Comparison of ENCODE assay signal across 8 cellular contexts in the genomic region with DNA sequence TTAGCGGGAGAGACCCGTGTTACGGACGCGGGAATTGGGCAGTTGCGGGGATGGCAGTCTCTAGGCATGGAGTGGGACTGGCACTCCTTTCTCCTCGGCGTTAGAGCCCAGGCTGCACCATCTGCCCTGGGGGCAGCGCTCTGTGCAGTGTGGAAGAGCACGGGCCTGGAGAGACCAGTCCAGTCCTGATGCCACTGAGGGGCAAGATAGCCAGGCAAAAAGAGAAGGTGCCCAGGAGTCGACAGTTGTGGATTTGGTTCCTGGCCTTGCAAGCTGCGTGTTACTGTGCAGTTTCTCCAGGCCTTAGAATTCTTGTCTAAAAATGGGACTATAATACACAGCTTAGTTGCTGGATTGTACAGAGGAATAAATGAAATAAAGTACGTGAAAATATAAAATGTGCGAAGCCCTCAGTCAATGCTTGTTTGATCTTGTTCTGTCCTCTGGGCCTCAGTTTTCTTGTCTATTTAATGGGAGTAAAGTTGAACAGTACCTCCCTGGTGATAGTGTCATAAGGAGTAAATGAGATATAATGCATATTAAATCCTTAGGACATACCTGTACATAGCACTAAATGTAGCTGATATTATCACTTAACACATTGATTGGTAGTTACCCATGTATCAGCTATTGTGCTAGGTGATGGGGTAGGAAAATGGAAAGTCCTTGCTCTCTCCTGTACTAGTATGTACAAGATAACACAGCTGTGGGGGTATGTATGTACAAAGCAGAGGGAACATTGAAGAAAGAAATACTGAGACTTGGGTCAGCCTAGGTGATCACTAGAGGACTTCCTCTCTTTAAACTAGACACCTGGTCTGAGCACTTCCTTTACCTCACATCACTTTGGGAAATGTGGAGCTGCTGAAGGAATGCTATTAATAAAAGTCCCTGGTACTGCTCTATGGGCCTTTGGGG. TPM values are rescaled to one million over a fixed set of nuclear protein-coding genes. Genes with fewer than 3 reads are reported as not detected.
DNase-seq lines count a peak whose midpoint lies in the region; ATAC-seq and TF ChIP-seq lines count a peak whose summit lies in the region.

No MANE protein-coding gene starts in this region.

- TF ChIP-seq CTCF in PC-9 (conservative IDR thresholded peaks at IDR 0.05) (no peak), endodermal cell (conservative IDR thresholded peaks at IDR 0.05) (no peak), nephron progenitor cell (IDR thresholded peaks at IDR 0.05) (no peak)

- H3K4me1 ChIP-seq in PC-9 (replicated peaks; ENCODE audit: insufficient read depth) (peaks cover 60% of the 10 kb centered on the region), endodermal cell (ENCODE audit: control insufficient read depth, insufficient read depth, low read length) (no peaks in the 10 kb centered on the region)

- intact Hi-C loops in PC-9 (cut with micrococcal nuclease; ENCODE audit: unreplicated experiment) = no loop called here

- peaks cover 21% of the 10 kb centered on the region for H3K4me1 Mint-ChIP-seq in endodermal cell
- peaks cover 31% of the 10 kb centered on the region for H3K4me1 Mint-ChIP-seq in nephron progenitor cell

- peak overlapping the region; percentile 86 for H3K4me3 Mint-ChIP-seq in endodermal cell
- H3K4me3 Mint-ChIP-seq in nephron progenitor cell = peak overlapping the region; percentile 91

- ATAC-seq in GM19035 (IDR thresholded peaks at IDR 0.05; ENCODE audit: unreplicated experiment) (peak; percentile 23), GM19351 (IDR thresholded peaks at IDR 0.05; ENCODE audit: unreplicated experiment) (no peak)

- H3K36me3 Mint-ChIP-seq in endodermal cell (ENCODE audit: low read depth) (peaks cover 11% of the 10 kb centered on the region), nephron progenitor cell (ENCODE audit: low read depth) (peaks cover 29% of the 10 kb centered on the region)

- no peaks in the 10 kb centered on the region for H3K9me3 ChIP-seq in PC-9 (ENCODE audit: insufficient read depth, low read depth)
- H3K9me3 ChIP-seq in endodermal cell (ENCODE audit: control insufficient read depth, low read length) = no peaks in the 10 kb centered on the region

- H3K27ac Mint-ChIP-seq in endodermal cell = peak overlapping the region; percentile 82
- H3K27ac Mint-ChIP-seq in nephron progenitor cell = peak overlapping the region; percentile 94

- H3K9ac ChIP-seq in endodermal cell (ENCODE audit: extremely low read depth, low read length, poor library complexity, severe bottlenecking) = peak overlapping the region; percentile 80

- 19 to 22% methylated on average over 12 to 14 of the region's 14 CpGs for WGBS in endodermal cell (ENCODE audit: insufficient coverage in 1 of 2, insufficient read length in 1 of 2), 2 experiments

- H3K27ac ChIP-seq in PC-9 (peak overlapping the region; percentile 73), endodermal cell (ENCODE audit: low read depth, low read length) (no peak overlapping the region)

- DNase-seq in PC-9 (no peak), endodermal cell (no peak), nephron progenitor cell (no peak), SHP77 (lab: John Stamatoyannopoulos, UW) (no peak), SHP77 treated with DMSO at 0.1 percent for 48 hours (lab: John Stamatoyannopoulos, UW) (no peak), NCI-H226 (no peak)

- H3K27me3 Mint-ChIP-seq in endodermal cell (ENCODE audit: insufficient read depth) (no peaks in the 10 kb centered on the region), nephron progenitor cell (ENCODE audit: low read depth, poor library complexity) (peaks cover 10% of the 10 kb centered on the region)

- H3K79me2 ChIP-seq in PC-9 (ENCODE audit: low read depth) = peaks cover 57% of the 10 kb centered on the region

- no peaks in the 10 kb centered on the region for H4K20me1 ChIP-seq in PC-9 (ENCODE audit: insufficient read depth)

- H3F3A ChIP-seq in PC-9 (ENCODE audit: insufficient read depth, low read depth) = peaks cover 26% of the 10 kb centered on the region; the same call in 1 of the 2 replicates

- H3K9me3 Mint-ChIP-seq in endodermal cell (no peaks in the 10 kb centered on the region), nephron progenitor cell (no peaks in the 10 kb centered on the region)

- CTCF ChIA-PET in PC-9 (lab: Charles Lee) = no interaction called here

- H3K4me3 ChIP-seq in PC-9 (peak overlapping the region; percentile 69), endodermal cell (ENCODE audit: low read length) (peak overlapping the region; percentile 92)

- POLR2A ChIA-PET in PC-9 (lab: Charles Lee; ENCODE audit: unreplicated experiment) = interaction anchor here (0.5 to 0.6 kb wide), 2 partner anchors 31 to 302 kb away, joined by 3 to 6 read pairs; no protein-coding TSS in a partner anchor

- peak overlapping the region; percentile 88 for H2AFZ ChIP-seq in PC-9

- no peaks in the 10 kb centered on the region for H3K27me3 ChIP-seq in PC-9 (ENCODE audit: insufficient read depth, low read depth)
- H3K27me3 ChIP-seq in endodermal cell (ENCODE audit: control insufficient read depth, insufficient read depth, low read length, poor library complexity, severe bottlenecking) = no peaks in the 10 kb centered on the region

- no peaks in the 10 kb centered on the region for H3K9me2 ChIP-seq in PC-9 (ENCODE audit: insufficient read depth)

- peaks cover 21% of the 10 kb centered on the region for H3K36me3 ChIP-seq in PC-9 (ENCODE audit: low read depth)
- peaks cover 4% of the 10 kb centered on the region for H3K36me3 ChIP-seq in endodermal cell (ENCODE audit: control insufficient read depth, insufficient read depth, low read length)

- H3K4me2 ChIP-seq in PC-9 = peak overlapping the region; percentile 96

- TSS peak; percentile 48 for BruUV-seq in PC-9 (replicated peaks; lab: Mats Ljungman, UMichigan)

RNA-seq across cellular contexts. Expression of gene ATXN10, which starts 1.2 kb away (rescaled TPM):
- total RNA-seq in PC-9 (2021) (275 and 303 TPM in 2 replicates), endodermal cell (100 to 1,000 TPM; 223 to 266 TPM)
- polyA plus RNA-seq in endodermal cell (2013, experiment 1 of 2) = 276 TPM
- polyA plus RNA-seq in endodermal cell (2013, experiment 2 of 2) = 252 TPM
